In genomic region chr20:10771435-10772140, GRCh38 we compare ENCODE assay signal across 30 cellular contexts.
DNase-seq lines count a peak whose midpoint lies in the region; ATAC-seq, FAIRE-seq and TF ChIP-seq lines count a peak whose summit lies in the region.
"Had no signal": no experiment of that assay in that cellular context is flagged by ENCODE, and none has a peak within 500 bp of the region (broad histone marks: within the 10 kb centered on the region; RNA-seq: fewer than 3 reads in every experiment).

No MANE protein-coding gene starts in this region.

- no peak overlapping the region for H3K9ac ChIP-seq in IMR-90 (ENCODE audit: low read depth, low read length)
- H3K9ac ChIP-seq in GM23248 = no peak overlapping the region

- no peak overlapping the region for H3K4me2 ChIP-seq in IMR-90 (ENCODE audit: low read depth, low read length)
- no peak overlapping the region for H3K4me2 ChIP-seq in GM23248 (ENCODE audit: unreplicated experiment)
- H3K4me2 ChIP-seq: PC-9 had no signal

- H4K20me1 ChIP-seq in IMR-90 (ENCODE audit: insufficient read depth, low read length) (no peaks in the 10 kb centered on the region), GM23248 (ENCODE audit: insufficient read depth) (no peaks in the 10 kb centered on the region)

- CTCF ChIA-PET in AG04449 (lab: Yijun Ruan, JAX) (no interaction called here), IMR-90 (lab: Yijun Ruan, JAX) (no interaction called here)

- H2BK15ac ChIP-seq in IMR-90 (ENCODE audit: low read depth, low read length) = no peak overlapping the region

- H3K36me3 ChIP-seq in IMR-90 (ENCODE audit: control insufficient read depth, insufficient read depth, low read length) = no peaks in the 10 kb centered on the region
- no peaks in the 10 kb centered on the region for H3K36me3 ChIP-seq in bronchial epithelial cell (ENCODE audit: control insufficient read depth, insufficient read depth, low read length)
- H3K36me3 ChIP-seq in ascending aorta = no peaks in the 10 kb centered on the region
- H3K36me3 ChIP-seq in GM23248 (ENCODE audit: low read depth) = no peaks in the 10 kb centered on the region
- H3K36me3 ChIP-seq: heart left ventricle, neutrophil, sigmoid colon, transverse colon had no signal

- H4K8ac ChIP-seq in IMR-90 (ENCODE audit: low read depth in 2 of 2, low read length in 2 of 2) = no peak overlapping the region

- no peak overlapping the region for H3K4me3 ChIP-seq in AG04449 (ENCODE audit: low read depth, low read length)
- H3K4me3 ChIP-seq in IMR-90 (ENCODE audit: insufficient read depth, low read depth, low read length) = no peak overlapping the region
- H3K4me3 ChIP-seq in bronchial epithelial cell (ENCODE audit: low read depth, low read length) = no peak overlapping the region
- no peak overlapping the region for H3K4me3 ChIP-seq in fibroblast of the aortic adventitia (ENCODE audit: low read depth, low read length)
- no peak overlapping the region for H3K4me3 ChIP-seq in ascending aorta
- H3K4me3 ChIP-seq in GM23248 = no peak overlapping the region
- H3K4me3 ChIP-seq: GM12878, heart left ventricle, PC-9, sigmoid colon, transverse colon had no signal

- DNase-seq in AG04449 (ENCODE audit: low read depth, low spot score) = peak; percentile 16
- DNase-seq in IMR-90 = peak; percentile 38
- peak; percentile 91 for DNase-seq in bronchial epithelial cell (ENCODE audit: low read depth)
- DNase-seq in fibroblast of the aortic adventitia (ENCODE audit: low read depth) = peak; percentile 67
- no peak for DNase-seq in ascending aorta (ENCODE audit: low spot score in 2 of 2)
- DNase-seq in GM23248 = no peak
- DNase-seq: activated CD4-positive, alpha-beta memory T cell treated with anti-CD3 and anti-CD28 coated beads for 36 hours; activated naive CD4-positive, alpha-beta T cell; activated naive CD8-positive, alpha-beta T cell treated with anti-CD3 and anti-CD28 coated beads, Interleukin-2, amount 50 U/mL, for 24 hours; activated T-cell treated with anti-CD3 and anti-CD28 coated beads, Interleukin-2, amount 50 U/mL, for 72 hours; CD8-positive, alpha-beta memory T cell; foreskin melanocyte; HCEC 1CT; heart left ventricle; kidney; midbrain; naive B cell; NCI-H187 treated with DMSO at 0.1 percent for 48 hours; NCI-H526; PC-9; SHP77; sigmoid colon; stimulated activated CD4-positive, alpha-beta T cell treated with anti-CD3 and anti-CD28 coated beads, Interleukin-4, amount 100 ng/mL, for 24 hours; transverse colon had no signal

- no peaks in the 10 kb centered on the region for H3K9me3 ChIP-seq in IMR-90 (ENCODE audit: control insufficient read depth, insufficient read depth, low read length)
- no peaks in the 10 kb centered on the region for H3K9me3 ChIP-seq in ascending aorta
- H3K9me3 ChIP-seq in GM23248 (ENCODE audit: low read depth) = no peaks in the 10 kb centered on the region
- H3K9me3 ChIP-seq: heart left ventricle, neutrophil, sigmoid colon, transverse colon had no signal

- WGBS in IMR-90 (ENCODE audit: extremely low coverage in 2 of 2, insufficient read length in 1 of 2), 2 experiments = no CpG with 5 or more reads among the region's 1 CpG
- 35 to 67% methylated on average over 1 of the region's 1 CpG for WGBS in GM23248 (ENCODE audit: low coverage in 1 of 2, low lambda C conversion rate in 2 of 2, missing lambda C conversion rate in 2 of 2), 2 experiments

- TF ChIP-seq RAD21 in IMR-90 (IDR thresholded peaks at IDR 0.05; ENCODE audit: low read length) = no peak

- no peak overlapping the region for H2AK5ac ChIP-seq in IMR-90 (ENCODE audit: low read depth, low read length)

- no peak overlapping the region for H4K5ac ChIP-seq in IMR-90 (ENCODE audit: low read depth, low read length)

- no peak for FAIRE-seq in bronchial epithelial cell (lab: Jason Lieb, UNC)
- FAIRE-seq: colon, GM12878, kidney had no signal

- no peaks in the 10 kb centered on the region for H3K9me1 ChIP-seq in IMR-90 (ENCODE audit: insufficient read depth, low read length)

- no peaks in the 10 kb centered on the region for H3F3A ChIP-seq in GM23248 (ENCODE audit: insufficient read depth)

- no peak overlapping the region for H3K14ac ChIP-seq in IMR-90 (replicated peaks; ENCODE audit: low read depth, low read length)

- in situ Hi-C loops in IMR-90 (cut with MboI; ENCODE audit: low sequenced_read_pairs) = no loop called here
- in situ Hi-C loops in GM23248 (cut with MboI) = no loop called here

- H2BK5ac ChIP-seq in IMR-90 (ENCODE audit: low read depth, low read length, poor library complexity, severe bottlenecking) = no peak overlapping the region

- dilution Hi-C loops in IMR-90 (cut with HindIII; ENCODE audit: low sequenced_read_pairs, unreplicated experiment) = no loop called here

- no peak overlapping the region for H3K23ac ChIP-seq in IMR-90 (ENCODE audit: low read depth, low read length)

- H2AK9ac ChIP-seq in IMR-90 (replicated peaks; ENCODE audit: low read depth, low read length, poor library complexity) = no peak overlapping the region

- no peak for TF ChIP-seq POLR2A in IMR-90 (IDR thresholded peaks at IDR 0.05; ENCODE audit: low read depth, low read length)

- POLR2A ChIA-PET in AG04449 (lab: Yijun Ruan, JAX) = no interaction called here
- POLR2A ChIA-PET in IMR-90 (lab: Charles Lee; ENCODE audit: unreplicated experiment) = no interaction called here

- no peak overlapping the region for H2AFZ ChIP-seq in IMR-90 (replicated peaks; ENCODE audit: low read length, poor library complexity)
- H2AFZ ChIP-seq in GM23248 = no peak overlapping the region
- H2AFZ ChIP-seq: PC-9 had no signal

- ATAC-seq in IMR-90 (ENCODE audit: low read depth) (no peak), GM21381 (IDR thresholded peaks at IDR 0.05; ENCODE audit: unreplicated experiment) (no peak), GM21423 (IDR thresholded peaks at IDR 0.05; ENCODE audit: unreplicated experiment) (no peak)
- ATAC-seq: activated CD4-positive, CD25-positive, alpha-beta regulatory T cell treated with anti-CD3 and anti-CD28 coated beads, Interleukin-2, amount 50 U/mL, for 24 hours; activated naive CD8-positive, alpha-beta T cell treated with anti-CD3 and anti-CD28 coated beads, Interleukin-2, amount 50 U/mL, for 24 hours; activated T-cell treated with anti-CD3 and anti-CD28 coated beads, Interleukin-2, amount 50 U/mL, for 72 hours; GM12878; heart left ventricle had no signal

- no peak overlapping the region for H2BK120ac ChIP-seq in IMR-90 (ENCODE audit: low read depth, low read length)

- no peak overlapping the region for H3K56ac ChIP-seq in IMR-90 (ENCODE audit: extremely low read depth, insufficient read depth, low read length)

- H3K79me1 ChIP-seq in IMR-90 (ENCODE audit: low read depth in 1 of 2, low read length in 2 of 2) = no peaks in the 10 kb centered on the region

- H3K4me1 ChIP-seq in IMR-90 (ENCODE audit: control insufficient read depth, insufficient read depth, low read length) = no peaks in the 10 kb centered on the region
- H3K4me1 ChIP-seq in ascending aorta = no peaks in the 10 kb centered on the region
- no peaks in the 10 kb centered on the region for H3K4me1 ChIP-seq in GM23248 (ENCODE audit: insufficient read depth)
- H3K4me1 ChIP-seq: heart left ventricle, sigmoid colon, transverse colon had no signal

- H3K9me2 ChIP-seq in GM23248 (ENCODE audit: insufficient read depth) = no peaks in the 10 kb centered on the region

- intact Hi-C loops in IMR-90 (cut with micrococcal nuclease) (no loop called here), ascending aorta (cut with DNase I) (no loop called here)

- H3K27ac ChIP-seq in IMR-90 (ENCODE audit: insufficient read depth, low read length) = no peak overlapping the region
- no peak overlapping the region for H3K27ac ChIP-seq in ascending aorta
- no peak overlapping the region for H3K27ac ChIP-seq in GM23248
- H3K27ac ChIP-seq: heart left ventricle, neutrophil, PC-9, sigmoid colon, transverse colon had no signal

- no peak overlapping the region for H4K91ac ChIP-seq in IMR-90 (ENCODE audit: insufficient read depth, low read depth, low read length)

- BruUV-seq in IMR-90 (replicated peaks; lab: Mats Ljungman, UMichigan) = no TSS peak

- H3K4ac ChIP-seq in IMR-90 (ENCODE audit: low read depth, low read length) = no peak overlapping the region

- no peak for TF ChIP-seq CTCF in AG04449 (IDR thresholded peaks at IDR 0.05; ENCODE audit: insufficient read depth, low read length, missing control alignments)
- no peak for TF ChIP-seq CTCF in IMR-90 (conservative IDR thresholded peaks at IDR 0.05; ENCODE audit: low read depth, low read length)
- TF ChIP-seq CTCF in bronchial epithelial cell (IDR thresholded peaks at IDR 0.05; ENCODE audit: insufficient read depth, low read length, severe bottlenecking) = no peak
- TF ChIP-seq CTCF in fibroblast of the aortic adventitia (IDR thresholded peaks at IDR 0.05; ENCODE audit: insufficient read depth, low read length) = no peak
- no peak for TF ChIP-seq CTCF in ascending aorta (IDR thresholded peaks at IDR 0.05)

- no peak overlapping the region for H2BK20ac ChIP-seq in IMR-90 (ENCODE audit: low read depth, low read length)

- no peak overlapping the region for H3K18ac ChIP-seq in IMR-90 (ENCODE audit: low read depth, low read length)

- H3K27me3 ChIP-seq in IMR-90 (ENCODE audit: control insufficient read depth, insufficient read depth, low read length) = no peaks in the 10 kb centered on the region
- H3K27me3 ChIP-seq in bronchial epithelial cell (ENCODE audit: control insufficient read depth, insufficient read depth, low read length) = no peaks in the 10 kb centered on the region
- no peaks in the 10 kb centered on the region for H3K27me3 ChIP-seq in ascending aorta
- no peaks in the 10 kb centered on the region; the same call in 1 of the 2 replicates for H3K27me3 ChIP-seq in GM23248 (replicated peaks; ENCODE audit: insufficient read depth)
- H3K27me3 ChIP-seq: heart left ventricle, neutrophil, sigmoid colon, transverse colon had no signal

- H3K79me2 ChIP-seq in GM23248 (ENCODE audit: insufficient read depth) = no peaks in the 10 kb centered on the region

TF ChIP-seq in IMR-90, 13 proteins besides CTCF, POLR2A, EP300 and RAD21:
- TF ChIP-seq FOS (IDR thresholded peaks at IDR 0.05; ENCODE audit: low read depth, low read length) (no peak), MAZ (IDR thresholded peaks at IDR 0.05; ENCODE audit: borderline replicate concordance, low read depth, low read length) (no peak), RFX5 (IDR thresholded peaks at IDR 0.05; ENCODE audit: low read depth, low read length) (no peak)
TF ChIP-seq in IMR-90: peak in this region for 0.

Comparison
In these comparisons a context has a peak if more than half of its experiments do, and no peak if none do; other contexts are left out.
1. DNase-seq: peak in AG04449 (single experiment), IMR-90 (single experiment), bronchial epithelial cell (single experiment) and fibroblast of the aortic adventitia (single experiment); none in ascending aorta (0 of 2) and GM23248 (single experiment).